Comparison of ENCODE assay signal across 8 cellular contexts in the genomic region with DNA sequence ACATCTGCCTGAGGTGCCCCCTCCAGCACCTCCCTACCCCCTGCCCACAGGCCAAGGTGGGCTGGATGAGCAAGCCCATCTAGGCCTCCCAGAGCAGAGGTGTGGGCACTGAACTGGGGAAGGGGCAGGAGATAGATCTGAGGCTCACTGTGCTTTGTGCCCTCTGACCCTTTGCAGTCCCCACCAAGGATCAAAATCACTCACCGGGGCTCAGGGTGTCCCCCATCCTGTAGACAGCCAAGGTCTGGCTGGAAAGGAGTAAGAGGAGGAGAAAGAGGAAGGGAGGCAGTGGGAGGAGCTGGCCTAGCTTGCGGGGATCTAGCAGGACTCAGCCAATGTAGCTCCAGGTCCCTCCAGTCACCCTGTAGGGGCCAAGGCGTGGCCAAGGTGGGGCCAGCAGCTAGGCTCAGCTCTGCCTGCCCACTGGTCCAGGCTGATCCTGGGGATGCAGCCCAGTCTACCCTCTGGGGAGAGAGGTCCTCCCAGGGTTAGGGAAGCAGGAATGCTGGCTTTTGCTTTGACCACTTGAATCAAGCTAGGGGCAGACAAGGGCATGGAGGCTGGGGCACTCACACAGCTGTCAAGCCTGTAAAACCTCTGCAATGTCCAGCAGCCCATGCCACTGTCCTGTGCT. TPM values are rescaled to one million over a fixed set of nuclear protein-coding genes. Genes with fewer than 3 reads are reported as not detected.
DNase-seq lines count a peak whose midpoint lies in the region; ATAC-seq and TF ChIP-seq lines count a peak whose summit lies in the region.

No MANE protein-coding gene starts in this region.

- peak overlapping the region; percentile 100 for H3K9ac ChIP-seq in IMR-90 (ENCODE audit: low read depth, low read length)

- peak overlapping the region; percentile 95 for H4K91ac ChIP-seq in IMR-90 (ENCODE audit: insufficient read depth, low read depth, low read length)

- H3K27ac ChIP-seq in IMR-90 (ENCODE audit: insufficient read depth, low read length) (peak overlapping the region; percentile 99), layer of hippocampus (ENCODE audit: low read depth, low read length) (peak overlapping the region; percentile 71), urinary bladder (ENCODE audit: low read depth) (no peak overlapping the region)

- peak overlapping the region; percentile 53 for H3K18ac ChIP-seq in IMR-90 (ENCODE audit: low read depth, low read length)

- H2AK9ac ChIP-seq in IMR-90 (replicated peaks; ENCODE audit: low read depth, low read length, poor library complexity) = peak overlapping the region; percentile 100

- peaks cover 37% of the 10 kb centered on the region for H3K4me1 ChIP-seq in IMR-90 (ENCODE audit: control insufficient read depth, insufficient read depth, low read length)
- H3K4me1 ChIP-seq in urinary bladder (ENCODE audit: insufficient read depth) = no peaks in the 10 kb centered on the region

- peak overlapping the region; percentile 2; the same call in 1 of the 3 replicates for H2BK15ac ChIP-seq in IMR-90 (ENCODE audit: low read depth, low read length)

- peak overlapping the region; percentile 57 for H2AFZ ChIP-seq in IMR-90 (replicated peaks; ENCODE audit: low read length, poor library complexity)

- H3K4me3 ChIP-seq in IMR-90 (ENCODE audit: insufficient read depth, low read depth, low read length) = peak overlapping the region; percentile 100
- H3K4me3 ChIP-seq in astrocyte of the cerebellum (ENCODE audit: low read depth, low read length) = peak overlapping the region; percentile 84
- H3K4me3 ChIP-seq in urinary bladder (ENCODE audit: low read depth, low read length) = peak overlapping the region; percentile 84

- peaks cover 60% of the 10 kb centered on the region for H4K20me1 ChIP-seq in IMR-90 (ENCODE audit: insufficient read depth, low read length)

- POLR2A ChIA-PET in IMR-90 (lab: Charles Lee; ENCODE audit: unreplicated experiment) = no interaction called here

- H3K9me3 ChIP-seq in IMR-90 (ENCODE audit: control insufficient read depth, insufficient read depth, low read length) = no peaks in the 10 kb centered on the region

- no peak for TF ChIP-seq POLR2A in IMR-90 (IDR thresholded peaks at IDR 0.05; ENCODE audit: low read depth, low read length)

- H3K36me3 ChIP-seq in IMR-90 (ENCODE audit: control insufficient read depth, insufficient read depth, low read length) (peaks cover 29% of the 10 kb centered on the region), urinary bladder (ENCODE audit: insufficient read depth) (no peaks in the 10 kb centered on the region)

- H2BK120ac ChIP-seq in IMR-90 (ENCODE audit: low read depth, low read length) = peak overlapping the region; percentile 78

- peak overlapping the region; percentile 99 for H3K4ac ChIP-seq in IMR-90 (ENCODE audit: low read depth, low read length)

- intact Hi-C loops in IMR-90 (cut with micrococcal nuclease) = loop anchor here (10.0 kb wide), 1 partner anchor 258 kb away; no protein-coding TSS in a partner anchor

- H2BK5ac ChIP-seq in IMR-90 (ENCODE audit: low read depth, low read length, poor library complexity, severe bottlenecking) = peak overlapping the region; percentile 92

- no peak for TF ChIP-seq CTCF in AG09319 (IDR thresholded peaks at IDR 0.05; ENCODE audit: low read depth, low read length)
- no peak for TF ChIP-seq CTCF in IMR-90 (conservative IDR thresholded peaks at IDR 0.05; ENCODE audit: low read depth, low read length)
- no peak for TF ChIP-seq CTCF in astrocyte of the cerebellum (IDR thresholded peaks at IDR 0.05; ENCODE audit: low read depth, low read length, missing control alignments)

- ATAC-seq in IMR-90 (ENCODE audit: low read depth) = peak; percentile 30
- no peak for ATAC-seq in GM21447 (IDR thresholded peaks at IDR 0.05; ENCODE audit: unreplicated experiment)

- H2AK5ac ChIP-seq in IMR-90 (ENCODE audit: low read depth, low read length) = peak overlapping the region; percentile 99

- H3K56ac ChIP-seq in IMR-90 (ENCODE audit: extremely low read depth, insufficient read depth, low read length) = peak overlapping the region; percentile 85; the same call in 1 of the 2 replicates

- no peaks in the 10 kb centered on the region for H3K27me3 ChIP-seq in IMR-90 (ENCODE audit: control insufficient read depth, insufficient read depth, low read length)
- H3K27me3 ChIP-seq in layer of hippocampus (ENCODE audit: control insufficient read depth, insufficient read depth, low read length) = no peaks in the 10 kb centered on the region

- CTCF ChIA-PET in IMR-90 (lab: Yijun Ruan, JAX) = interaction anchor here (1.4 kb wide), 1 partner anchor 24 kb away, joined by 3 read pairs; no protein-coding TSS in a partner anchor

- no peak for TF ChIP-seq RAD21 in IMR-90 (IDR thresholded peaks at IDR 0.05; ENCODE audit: low read length)

- dilution Hi-C loops in IMR-90 (cut with HindIII; ENCODE audit: low sequenced_read_pairs, unreplicated experiment) = no loop called here

- peak overlapping the region; percentile 79 for H4K5ac ChIP-seq in IMR-90 (ENCODE audit: low read depth, low read length)

- H2BK20ac ChIP-seq in IMR-90 (ENCODE audit: low read depth, low read length) = peak overlapping the region; percentile 43; the same call in 1 of the 2 replicates

- H3K23ac ChIP-seq in IMR-90 (ENCODE audit: low read depth, low read length) = peak overlapping the region; percentile 98

- in situ Hi-C loops in IMR-90 (cut with MboI; ENCODE audit: low sequenced_read_pairs) (no loop called here), astrocyte of the cerebellum (cut with HindIII; ENCODE audit: low sequenced_read_pairs) (no loop called here)

- no CpG with 5 or more reads among the region's 3 CpGs for WGBS in IMR-90 (ENCODE audit: extremely low coverage in 2 of 2, insufficient read length in 1 of 2), 2 experiments
- 24% methylated on average over 3 of the region's 3 CpGs for WGBS in urinary bladder

- DNase-seq in AG09319 (ENCODE audit: extremely low read depth, low read depth) (peak; percentile 14), IMR-90 (no peak), astrocyte of the cerebellum (ENCODE audit: low read depth) (no peak), amygdala (lab: John Stamatoyannopoulos, UW) (no peak), DMS 273 treated with DMSO at 0.1 percent for 48 hours (lab: John Stamatoyannopoulos, UW) (no peak)

- no TSS peak for BruUV-seq in IMR-90 (replicated peaks; lab: Mats Ljungman, UMichigan)

- peak overlapping the region; percentile 33 to 78; a peak in 3 of 4 replicates for H4K8ac ChIP-seq in IMR-90 (ENCODE audit: low read depth in 2 of 2, low read length in 2 of 2)

- H3K4me2 ChIP-seq in IMR-90 (ENCODE audit: low read depth, low read length) = peak overlapping the region; percentile 93

- H3K79me1 ChIP-seq in IMR-90 (ENCODE audit: low read depth in 1 of 2, low read length in 2 of 2) = peaks cover 19 to 66% of the 10 kb centered on the region in 2 experiments

- H3K9me1 ChIP-seq in IMR-90 (ENCODE audit: insufficient read depth, low read length) = peaks cover 42% of the 10 kb centered on the region

- H3K14ac ChIP-seq in IMR-90 (replicated peaks; ENCODE audit: low read depth, low read length) = peak overlapping the region; percentile 95

TF ChIP-seq in IMR-90, 13 proteins besides CTCF, POLR2A, EP300 and RAD21 (continues in another document):
- no peak for TF ChIP-seq NFE2L2 (IDR thresholded peaks at IDR 0.05; ENCODE audit: low read depth, low read length)
- no peak for TF ChIP-seq CEBPB (IDR thresholded peaks at IDR 0.05; ENCODE audit: low read depth, low read length)
- TF ChIP-seq BHLHE40 (IDR thresholded peaks at IDR 0.05; ENCODE audit: low read depth, low read length) = no peak
- TF ChIP-seq MAZ (IDR thresholded peaks at IDR 0.05; ENCODE audit: borderline replicate concordance, low read depth, low read length) = no peak
- TF ChIP-seq, protein P1, sequence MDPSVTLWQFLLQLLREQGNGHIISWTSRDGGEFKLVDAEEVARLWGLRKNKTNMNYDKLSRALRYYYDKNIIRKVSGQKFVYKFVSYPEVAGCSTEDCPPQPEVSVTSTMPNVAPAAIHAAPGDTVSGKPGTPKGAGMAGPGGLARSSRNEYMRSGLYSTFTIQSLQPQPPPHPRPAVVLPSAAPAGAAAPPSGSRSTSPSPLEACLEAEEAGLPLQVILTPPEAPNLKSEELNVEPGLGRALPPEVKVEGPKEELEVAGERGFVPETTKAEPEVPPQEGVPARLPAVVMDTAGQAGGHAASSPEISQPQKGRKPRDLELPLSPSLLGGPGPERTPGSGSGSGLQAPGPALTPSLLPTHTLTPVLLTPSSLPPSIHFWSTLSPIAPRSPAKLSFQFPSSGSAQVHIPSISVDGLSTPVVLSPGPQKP (IDR thresholded peaks at IDR 0.05; ENCODE audit: borderline replicate concordance, low read depth, low read length) = no peak
- no peak for TF ChIP-seq FOS (IDR thresholded peaks at IDR 0.05; ENCODE audit: low read depth, low read length)
- TF ChIP-seq RFX5 (IDR thresholded peaks at IDR 0.05; ENCODE audit: low read depth, low read length) = no peak
- no peak for TF ChIP-seq RCOR1 (IDR thresholded peaks at IDR 0.05; ENCODE audit: insufficient replicate concordance, low read length)

RNA-seq across cellular contexts. Expression of a gene that starts 1.8 kb away (rescaled TPM):
- total RNA-seq in IMR-90 (2012; rRNA removed) (36.4 and 36.6 TPM in 2 replicates), urinary bladder (50.7 TPM)
- polyA plus RNA-seq in IMR-90 (2012; rRNA removed) (114 and 132 TPM in 2 replicates), urinary bladder (42.4 TPM)
- polyA plus RNA-seq in IMR-90 (2012; cell fraction: cytosol; rRNA removed) = 47.5 and 51.1 TPM in 2 replicates
- 281 and 488 TPM in 2 replicates for polyA plus RNA-seq in IMR-90 (2012; cell fraction: nucleus; rRNA removed; ENCODE audit: low replicate concordance)

RNA-seq across cellular contexts. Expression of a gene that starts 13.6 kb away (rescaled TPM):
- total RNA-seq in IMR-90 (2012; rRNA removed) (not detected in 2 replicates), urinary bladder (not detected)
- polyA plus RNA-seq in IMR-90 (2012; rRNA removed) (not detected in 2 replicates), urinary bladder (0.09 TPM)
- polyA plus RNA-seq in IMR-90 (2012; cell fraction: cytosol; rRNA removed) = not detected in 2 replicates
- not detected in 2 replicates for polyA plus RNA-seq in IMR-90 (2012; cell fraction: nucleus; rRNA removed; ENCODE audit: low replicate concordance)

RNA-seq across cellular contexts. Expression of a gene that starts 22.7 kb away (rescaled TPM):
- total RNA-seq in IMR-90 (2012; rRNA removed) = 1.4 and 1.7 TPM in 2 replicates
- polyA plus RNA-seq in IMR-90 (2012; rRNA removed) = 18.8 and 22.5 TPM in 2 replicates
- polyA plus RNA-seq in IMR-90 (2012; cell fraction: cytosol; rRNA removed) = 6.5 and 10.4 TPM in 2 replicates
- polyA plus RNA-seq in IMR-90 (2012; cell fraction: nucleus; rRNA removed; ENCODE audit: low replicate concordance) = 143 and 421 TPM in 2 replicates
- total RNA-seq in urinary bladder = 10.2 TPM
- polyA plus RNA-seq in urinary bladder = 18.5 TPM

RNA-seq across cellular contexts. Expression of a gene that starts 30.0 kb away (rescaled TPM):
- total RNA-seq in IMR-90 (2012; rRNA removed) = 25.6 and 28.7 TPM in 2 replicates
- polyA plus RNA-seq in IMR-90 (2012; rRNA removed) = 36.7 and 50.5 TPM in 2 replicates
- polyA plus RNA-seq in IMR-90 (2012; cell fraction: cytosol; rRNA removed) = 69.8 and 71.1 TPM in 2 replicates
- polyA plus RNA-seq in IMR-90 (2012; cell fraction: nucleus; rRNA removed; ENCODE audit: low replicate concordance) = 27.2 and 55.0 TPM in 2 replicates
- 26.1 TPM for total RNA-seq in urinary bladder
- 74.1 TPM for polyA plus RNA-seq in urinary bladder

RNA-seq across cellular contexts. Expression of a gene that starts 32.6 kb away (rescaled TPM):
- total RNA-seq in IMR-90 (2012; rRNA removed) (not detected in 2 replicates), urinary bladder (2.3 TPM)
- polyA plus RNA-seq in IMR-90 (2012; rRNA removed) (not detected in 2 replicates), urinary bladder (2.5 TPM)
- polyA plus RNA-seq in IMR-90 (2012; cell fraction: cytosol; rRNA removed) = 0.13 TPM in 1 of 2 replicates, not detected in the other
- 0.02 and 0.08 TPM in 2 replicates for polyA plus RNA-seq in IMR-90 (2012; cell fraction: nucleus; rRNA removed; ENCODE audit: low replicate concordance)
